1 cellular context compared by ENCODE assay signal in genomic region chr20:3483784-3484183, GRCh38.
A peak's percentile ranks its signal among the peaks of the same experiment; 100 is the strongest.
TF ChIP-seq lines count a peak whose summit lies in the region.

No MANE protein-coding gene starts in this region.

TF ChIP-seq in HepG2, 621 proteins besides CTCF, POLR2A, EP300 and RAD21:
- no peak for TF ChIP-seq ZNF597 (CRISPR knock-in tag; IDR thresholded peaks at IDR 0.05)
- no peak for TF ChIP-seq ZNF776 (CRISPR knock-in tag; IDR thresholded peaks at IDR 0.05)
- TF ChIP-seq KLF6 (CRISPR knock-in tag; IDR thresholded peaks at IDR 0.05), result 0 out of 2 replicates have a peak, but pooled peaks have one; percentile 3
- TF ChIP-seq ZMYM3 (CRISPR knock-in tag; IDR thresholded peaks at IDR 0.05), result no peak
- peak; percentile 68; the same call in 1 of the 2 replicates for TF ChIP-seq ZNF121 (CRISPR knock-in tag; IDR thresholded peaks at IDR 0.05)
- peak; percentile 70 for TF ChIP-seq FOSL2 (CRISPR knock-in tag; IDR thresholded peaks at IDR 0.05)
- TF ChIP-seq ZNF549 (CRISPR knock-in tag; IDR thresholded peaks at IDR 0.05), result no peak
